In the genomic region with DNA sequence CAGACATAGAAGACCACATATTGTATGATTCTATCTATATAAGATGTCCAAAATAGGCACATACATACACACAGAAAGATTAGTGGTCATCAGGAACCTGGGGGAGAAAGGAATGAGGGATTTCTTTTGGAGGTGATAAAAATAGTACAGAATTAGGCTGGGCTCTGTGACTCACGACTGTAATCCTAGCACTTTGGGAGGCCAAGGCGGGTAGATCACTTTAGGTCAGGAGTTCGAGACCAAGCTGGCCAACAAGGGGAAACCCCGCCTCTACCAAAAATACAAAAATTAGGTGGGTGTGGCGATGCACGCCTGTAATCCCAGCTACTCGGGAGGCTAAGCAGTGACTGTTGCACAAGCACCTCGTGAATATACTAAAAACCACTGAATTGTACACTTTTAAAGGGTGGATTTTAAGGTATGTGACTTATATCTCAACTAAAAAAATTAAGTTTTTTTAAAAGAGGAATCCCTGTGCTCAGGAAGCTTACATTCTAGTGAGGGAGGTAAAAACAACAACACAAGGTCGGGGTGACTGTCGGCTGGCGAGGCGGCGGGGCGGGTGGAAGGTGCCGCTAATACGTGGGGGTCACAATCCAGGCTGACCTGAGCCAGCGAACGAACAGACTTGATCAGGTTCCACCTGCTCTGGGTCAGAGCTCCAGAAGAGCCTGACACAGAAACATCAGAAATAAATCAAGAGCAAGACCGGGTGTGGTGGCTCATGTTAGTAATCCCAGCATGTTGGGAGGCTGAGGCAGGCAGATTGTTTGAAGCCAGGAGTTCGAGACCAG, we compare ENCODE assay signal across 21 cellular contexts. TPM values are rescaled to one million over a fixed set of nuclear protein-coding genes. Genes with fewer than 3 reads are reported as not detected.
"Had no signal": no experiment of that assay in that cellular context is flagged by ENCODE, and none has a peak within 500 bp of the region (broad histone marks: within the 10 kb centered on the region; RNA-seq: fewer than 3 reads in every experiment).

No MANE protein-coding gene starts in this region.

- H3K36me3 Mint-ChIP-seq: neural progenitor cell had no signal

- H3K9me3 Mint-ChIP-seq: activated naive CD8-positive, alpha-beta T cell treated with anti-CD3 and anti-CD28 coated beads, Interleukin-2, amount 50 U/mL, for 24 hours; activated T-helper 2 cell treated with anti-CD3 and anti-CD28 coated beads, Interferon-gamma antibody, Interleukin-2, Interleukin-4, amounts not matched to agents 10 μg/mL and 5 μg/mL and 100 μg/mL, durations not matched to agents 14 hours and 24 hours and 36 hours; central memory CD8-positive, alpha-beta T cell; neural progenitor cell had no signal

- H3K27me3 Mint-ChIP-seq: activated naive CD8-positive, alpha-beta T cell treated with anti-CD3 and anti-CD28 coated beads, Interleukin-2, amount 50 U/mL, for 24 hours; central memory CD8-positive, alpha-beta T cell had no signal

- H3K4me1 Mint-ChIP-seq: central memory CD8-positive, alpha-beta T cell had no signal

- H2AFZ ChIP-seq: neural progenitor cell had no signal

- H3K9me3 ChIP-seq: gastroesophageal sphincter, heart left ventricle, left lung, prostate gland, right atrium auricular region, thyroid gland had no signal

- H3K4me1 ChIP-seq: left lung, neural progenitor cell, prostate gland, thyroid gland had no signal

- H3K27ac Mint-ChIP-seq: activated naive CD8-positive, alpha-beta T cell treated with anti-CD3 and anti-CD28 coated beads, Interleukin-2, amount 50 U/mL, for 24 hours; activated T-helper 2 cell treated with anti-CD3 and anti-CD28 coated beads, Interferon-gamma antibody, Interleukin-2, Interleukin-4, amounts not matched to agents 10 μg/mL and 5 μg/mL and 100 μg/mL, durations not matched to agents 14 hours and 24 hours and 36 hours; neural progenitor cell had no signal

- H3K27ac ChIP-seq: coronary artery, gastroesophageal sphincter, left lung, neural progenitor cell, prostate gland, right atrium auricular region, thyroid gland, VCaP had no signal

- DNase-seq: activated CD4-positive, CD25-positive, alpha-beta regulatory T cell treated with anti-CD3 and anti-CD28 coated beads, Interleukin-2, amount 50 U/mL, for 72 hours; activated naive CD4-positive, alpha-beta T cell treated with Interleukin-2 at 50 U/mL for 16 hours; activated naive CD8-positive, alpha-beta T cell treated with anti-CD3 and anti-CD28 coated beads, Interleukin-2, amount 50 U/mL, for 24 hours; activated T-cell treated with anti-CD3 and anti-CD28 coated beads for 4 hours; aorta; heart left ventricle; left lung; midbrain; thyroid gland had no signal

- H3K27me3 ChIP-seq: gastroesophageal sphincter, heart left ventricle, left lung, neural progenitor cell, right atrium auricular region, thyroid gland had no signal

- ATAC-seq: activated naive CD8-positive, alpha-beta T cell treated with anti-CD3 and anti-CD28 coated beads, Interleukin-2, amount 50 U/mL, for 24 hours; esophagus mucosa; gastroesophageal sphincter; heart left ventricle; left lung; SK-N-SH treated with all-trans-retinoic acid at 6 μM for 48 hours had no signal

- H3K9ac ChIP-seq: neural progenitor cell had no signal

- H3K4me3 ChIP-seq: coronary artery, gastroesophageal sphincter, heart left ventricle, left lung, neural progenitor cell, prostate gland, right atrium auricular region, thyroid gland had no signal

- H3K4me3 Mint-ChIP-seq: activated naive CD8-positive, alpha-beta T cell treated with anti-CD3 and anti-CD28 coated beads, Interleukin-2, amount 50 U/mL, for 24 hours; central memory CD8-positive, alpha-beta T cell; neural progenitor cell had no signal

- H3K4me2 ChIP-seq: neural progenitor cell had no signal

- H3K36me3 ChIP-seq: neural progenitor cell had no signal

RNA-seq across cellular contexts. Expression of a gene that starts 25.3 kb away (rescaled TPM):
- total RNA-seq: osteoblast, skeletal muscle tissue had no signal
